ENCODE assay signal across 8 cellular contexts in genomic region chr1:112674440-112674985, GRCh38. TPM values are rescaled to one million over a fixed set of nuclear protein-coding genes. Genes with fewer than 3 reads are reported as not detected.
A peak's percentile ranks its signal among the peaks of the same experiment; 100 is the strongest.
DNase-seq lines count a peak whose midpoint lies in the region; ATAC-seq, FAIRE-seq and TF ChIP-seq lines count a peak whose summit lies in the region.

MOV10 (plus strand) TSS chr1:112674659; CDS start chr1:112674913, 254 bp downstream.

- CTCF ChIA-PET in endothelial cell of umbilical vein (lab: Charles Lee), result interaction anchor here (0.7 to 5.5 kb wide), 22 partner anchors 13 to 284 kb away, joined by 3 to 57 read pairs (median 6); partner anchors contain the start of genes CTTNBP2NL, PPM1J and RHOC

- dilution Hi-C loops in endothelial cell of umbilical vein (cut with MboI; ENCODE audit: extremely low pct_ligation_motif_present, low sequenced_read_pairs), result no loop called here

- H3K4me3 ChIP-seq in endothelial cell of umbilical vein (replicated peaks in 1 of 3; ENCODE audit: insufficient read depth in 1 of 3, low read depth in 1 of 3, low read length in 3 of 3) (peak within 1 kb of the TSS; percentile 67 to 88 (median 82)), mononuclear cell (ENCODE audit: low read length) (peak within 1 kb of the TSS; percentile 83)

- peaks cover 0 to 16% of the 10 kb centered on the region in 2 experiments for H3K36me3 ChIP-seq in endothelial cell of umbilical vein (ENCODE audit: control insufficient read depth in 2 of 2, extremely low read depth in 1 of 2, insufficient read depth in 2 of 2, low read length in 2 of 2)

- H3K27ac ChIP-seq in endothelial cell of umbilical vein (ENCODE audit: insufficient read depth, low read depth, low read length), result peak within 1 kb of the TSS; percentile 69

- TF ChIP-seq CTCF in endothelial cell of umbilical vein (IDR thresholded peaks at IDR 0.05; ENCODE audit: extremely low read depth in 1 of 2, insufficient read depth in 1 of 2, low read depth in 1 of 2, low read length in 2 of 2), result no peak

- H3K9me3 ChIP-seq in endothelial cell of umbilical vein (replicated peaks; ENCODE audit: control insufficient read depth, insufficient read depth, low read length) (no peaks in the 10 kb centered on the region), mononuclear cell (ENCODE audit: low read depth, low read length) (no peaks in the 10 kb centered on the region)

- intact Hi-C loops in endothelial cell of umbilical vein (cut with micrococcal nuclease), result loop anchor here (1.0 to 2.0 kb wide), 6 partner anchors 26 to 283 kb away; partner anchors contain the start of genes CAPZA1 and ST7L

- no peaks in the 10 kb centered on the region for H3K9me1 ChIP-seq in endothelial cell of umbilical vein (replicated peaks; ENCODE audit: control insufficient read depth, extremely low read depth, insufficient read depth, low read length)

- H3K79me2 ChIP-seq in endothelial cell of umbilical vein (ENCODE audit: control insufficient read depth, insufficient read depth, low read length), result peaks cover 16% of the 10 kb centered on the region

- POLR2A ChIA-PET in endothelial cell of umbilical vein (lab: Charles Lee), result interaction anchor here (0.7 to 3.6 kb wide), 6 partner anchors 26 to 280 kb away, joined by 3 to 19 read pairs (median 3); partner anchors contain the start of gene CTTNBP2NL

- H3K4me2 ChIP-seq in endothelial cell of umbilical vein (ENCODE audit: insufficient read depth, low read length), result peak within 1 kb of the TSS; percentile 90

- H3K27me3 ChIP-seq in endothelial cell of umbilical vein (ENCODE audit: control insufficient read depth in 2 of 2, insufficient read depth in 2 of 2, low read length in 2 of 2), result no peaks in the 10 kb centered on the region
- H3K27me3 ChIP-seq in mononuclear cell (ENCODE audit: insufficient read depth, low read length), result no peaks in the 10 kb centered on the region

- peak; percentile 62 for DNase-seq in Ammon's horn (ENCODE audit: low spot score)
- peak; percentile 72 for DNase-seq in NOMO-1 treated with DMSO at 0.1 percent for 48 hours (lab: John Stamatoyannopoulos, UW; ENCODE audit: unreplicated experiment)
- DNase-seq in activated CD8-positive, alpha-beta memory T cell treated with anti-CD3 and anti-CD28 coated beads, Interleukin-2, amount 50 U/mL, for 48 hours, result peak; percentile 83
- DNase-seq in endothelial cell of umbilical vein (ENCODE audit: low read depth, low spot score), result peak; percentile 81
- DNase-seq in stimulated activated CD8-positive, alpha-beta memory T cell treated with anti-CD3 and anti-CD28 coated beads, Interleukin-4, amount 100 ng/mL, for 48 hours, result peak; percentile 72

- no peak for FAIRE-seq in endothelial cell of umbilical vein (lab: Jason Lieb, UNC)

- H3K4me1 ChIP-seq in endothelial cell of umbilical vein (ENCODE audit: control insufficient read depth, extremely low read depth, insufficient read depth, low read length) (peaks cover 21% of the 10 kb centered on the region), mononuclear cell (ENCODE audit: insufficient read depth, low read length) (peaks cover 30% of the 10 kb centered on the region)

- H2AFZ ChIP-seq in endothelial cell of umbilical vein (ENCODE audit: low read depth, low read length), result peak within 1 kb of the TSS; percentile 74

- BruUV-seq in endothelial cell of umbilical vein (replicated peaks; lab: Mats Ljungman, UMichigan), result TSS peak; percentile 56

- TF ChIP-seq POLR2A in endothelial cell of umbilical vein (IDR thresholded peaks at IDR 0.05; ENCODE audit: low read depth, low read length), result peak; percentile 56

- H3K9ac ChIP-seq in endothelial cell of umbilical vein (replicated peaks; ENCODE audit: extremely low read depth, insufficient read depth, low read length), result peak within 1 kb of the TSS; percentile 78

- peaks cover 2% of the 10 kb centered on the region for H4K20me1 ChIP-seq in endothelial cell of umbilical vein (replicated peaks; ENCODE audit: control insufficient read depth, extremely low read depth, insufficient read depth, low read length)

- ATAC-seq in GM19351 (IDR thresholded peaks at IDR 0.05; ENCODE audit: unreplicated experiment) (peak; percentile 70), HG03565 (IDR thresholded peaks at IDR 0.05; ENCODE audit: unreplicated experiment) (peak; percentile 36)

TF ChIP-seq in endothelial cell of umbilical vein, 7 proteins besides CTCF, POLR2A, EP300 and RAD21:
- TF ChIP-seq POLR2AphosphoS5 (IDR thresholded peaks at IDR 0.05; ENCODE audit: insufficient read depth, low read depth, low read length) (peak; percentile 64), MYC (IDR thresholded peaks at IDR 0.05; ENCODE audit: low read depth, low read length) (no peak)

RNA-seq across cellular contexts. Expression of gene MOV10, which starts in this region (rescaled TPM):
- total RNA-seq in endothelial cell of umbilical vein (103 and 113 TPM in 2 replicates), mononuclear cell (27.2 TPM)
- 97.1 and 98.0 TPM in 2 replicates for polyA plus RNA-seq in endothelial cell of umbilical vein
- 57.2 and 77.0 TPM in 2 replicates for polyA plus RNA-seq in endothelial cell of umbilical vein (2011; cell fraction: cytosol; rRNA removed)
- polyA plus RNA-seq in endothelial cell of umbilical vein (2011; cell fraction: nucleus; rRNA removed), result 307 and 333 TPM in 2 replicates
- polyA plus RNA-seq in endothelial cell of umbilical vein (2012), result 53.5 and 58.7 TPM in 2 replicates
- polyA minus RNA-seq in endothelial cell of umbilical vein, result 70.9 and 100 TPM in 2 replicates
- 36.7 TPM for polyA minus RNA-seq in endothelial cell of umbilical vein (2011; cell fraction: cytosol; rRNA and poly(A)+ RNA removed)
- polyA minus RNA-seq in endothelial cell of umbilical vein (2011; cell fraction: nucleus; rRNA and poly(A)+ RNA removed), result 88.9 and 98.3 TPM in 2 replicates

Comparison
In these comparisons a context has a peak if more than half of its experiments do, and no peak if none do; other contexts are left out.
1. Peak in every context shown above with its lines: DNase-seq, ATAC-seq, H3K4me3 ChIP-seq and H3K27ac ChIP-seq.